In the genomic region with DNA sequence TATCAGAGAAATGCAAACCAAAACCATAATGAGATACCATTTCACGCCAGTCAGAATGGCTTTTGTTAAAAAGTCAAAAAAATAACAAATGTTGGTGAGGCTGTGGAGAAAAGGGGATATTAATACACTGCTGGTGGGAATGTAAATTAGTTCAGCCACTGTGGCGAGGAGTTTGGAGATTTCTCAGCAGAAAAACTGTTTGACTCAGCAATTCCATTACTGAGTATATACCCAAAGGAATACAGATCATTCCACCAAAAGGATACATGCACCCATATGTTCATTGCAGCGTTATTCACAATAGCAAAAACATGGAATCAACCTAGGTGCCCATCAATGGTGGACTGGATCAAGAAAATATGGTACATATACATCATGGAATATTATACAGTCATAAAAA, we compare ENCODE assay signal across 7 cellular contexts.
"Had no signal": no experiment of that assay in that cellular context is flagged by ENCODE, and none has a peak within 500 bp of the region (broad histone marks: within the 10 kb centered on the region; RNA-seq: fewer than 3 reads in every experiment).

No MANE protein-coding gene starts in this region.

- FAIRE-seq: H1, H54 had no signal

- H3K4me3 Mint-ChIP-seq: GM23338, H9, IgD-negative memory B cell had no signal

- ATAC-seq: GM23338 had no signal

- H3K27me3 Mint-ChIP-seq: IgD-negative memory B cell had no signal

- H3K9me3 Mint-ChIP-seq: GM23338 had no signal

- H3K27ac Mint-ChIP-seq: GM23338, IgD-negative memory B cell had no signal

- H3K4me1 Mint-ChIP-seq: GM23338, H9, IgD-negative memory B cell had no signal

- H3K36me3 Mint-ChIP-seq: IgD-negative memory B cell had no signal

- H3K4me3 ChIP-seq: GM23338 had no signal

- H3K4me2 ChIP-seq: GM23338 had no signal

- DNase-seq: H9, HCEC 1CT, KG1 had no signal

- H2AFZ ChIP-seq: GM23338 had no signal
